ENCODE assay signal across 12 cellular contexts in the genomic region with DNA sequence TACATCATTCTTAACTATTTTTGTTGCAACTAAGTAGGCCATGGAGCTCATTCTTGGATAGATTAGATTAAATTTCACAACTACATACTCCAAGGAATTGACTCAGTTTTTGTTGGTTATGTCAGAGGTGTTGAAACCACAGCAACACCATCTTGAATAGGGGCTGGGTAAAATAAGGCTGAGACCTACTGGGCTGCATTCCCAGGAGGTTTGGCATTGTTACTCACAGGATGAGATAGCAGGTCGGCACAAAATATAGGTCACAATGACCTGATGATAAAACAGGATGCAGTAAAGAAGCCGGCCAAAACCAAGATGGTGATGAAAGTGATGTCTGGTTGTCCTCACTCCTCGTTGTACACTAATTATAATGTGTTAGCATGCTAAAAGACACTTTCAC. TPM values are rescaled to one million over a fixed set of nuclear protein-coding genes. Genes with fewer than 3 reads are reported as not detected.
DNase-seq lines count a peak whose midpoint lies in the region; ATAC-seq and TF ChIP-seq lines count a peak whose summit lies in the region.
"Had no signal": no experiment of that assay in that cellular context is flagged by ENCODE, and none has a peak within 500 bp of the region (broad histone marks: within the 10 kb centered on the region; RNA-seq: fewer than 3 reads in every experiment).

No MANE protein-coding gene starts in this region.

- no peaks in the 10 kb centered on the region for H3K36me3 ChIP-seq in PC-3 (ENCODE audit: low read depth, low read length)
- peaks cover 0 to 27% of the 10 kb centered on the region in 2 experiments for H3K36me3 ChIP-seq in mesenchymal stem cell (ENCODE audit: control insufficient read depth in 1 of 2, insufficient read depth in 2 of 2, low read depth in 1 of 2, low read length in 2 of 2)

- H2BK15ac ChIP-seq in mesenchymal stem cell (ENCODE audit: low read depth, poor library complexity, severe bottlenecking) = no peak overlapping the region

- no TSS peak for BruUV-seq in PC-3 (replicated peaks; lab: Mats Ljungman, UMichigan)

- no peak overlapping the region for H2AFZ ChIP-seq in PC-3 (ENCODE audit: low read length)
- H2AFZ ChIP-seq in mesenchymal stem cell (ENCODE audit: low read depth, low read length) = no peak overlapping the region

- no peaks in the 10 kb centered on the region for H3K27me3 ChIP-seq in PC-3 (ENCODE audit: low read length)
- H3K27me3 ChIP-seq in mesenchymal stem cell (ENCODE audit: control insufficient read depth in 1 of 2, insufficient read depth in 1 of 2, low read length in 2 of 2) = no peaks in the 10 kb centered on the region

- H2AK5ac ChIP-seq in mesenchymal stem cell (ENCODE audit: low read length, severe bottlenecking) = no peak overlapping the region

- no peaks in the 10 kb centered on the region for H3K9me2 ChIP-seq in PC-3 (replicated peaks; ENCODE audit: low read length)

- no peak overlapping the region for H3K27ac ChIP-seq in PC-3 (ENCODE audit: low read length)
- H3K27ac ChIP-seq in mesenchymal stem cell (ENCODE audit: low read length, poor library complexity, severe bottlenecking) = no peak overlapping the region
- H3K27ac ChIP-seq: C4-2B had no signal

- H3K79me1 ChIP-seq in mesenchymal stem cell (replicated peaks; ENCODE audit: low read length, poor library complexity, severe bottlenecking) = no peaks in the 10 kb centered on the region

- no peak overlapping the region for H3K18ac ChIP-seq in mesenchymal stem cell (ENCODE audit: low read depth in 1 of 2, low read length in 2 of 2)

- WGBS in mesenchymal stem cell = 69% methylated on average over 3 of the region's 3 CpGs

- POLR2A ChIA-PET in PC-3 (lab: Charles Lee; ENCODE audit: unreplicated experiment) = interaction anchor here (0.7 kb wide), 1 partner anchor 564 kb away, joined by 3 read pairs; no protein-coding TSS in a partner anchor

- TF ChIP-seq CTCF in PC-3 (conservative IDR thresholded peaks at IDR 0.05; ENCODE audit: low read depth, low read length) = no peak

- no peak overlapping the region for H2BK120ac ChIP-seq in mesenchymal stem cell (ENCODE audit: low read depth, low read length)

- no peak overlapping the region for H3K23ac ChIP-seq in mesenchymal stem cell (ENCODE audit: low read length in 2 of 2)

- intact Hi-C loops in PC-3 (cut with micrococcal nuclease) = no loop called here

- no peaks in the 10 kb centered on the region for H4K20me1 ChIP-seq in PC-3 (ENCODE audit: low read length)

- H3K4me3 ChIP-seq in PC-3 (ENCODE audit: low read length) (no peak overlapping the region), mesenchymal stem cell (ENCODE audit: insufficient read depth in 1 of 2, low read depth in 1 of 2, low read length in 2 of 2) (no peak overlapping the region)

- H3K14ac ChIP-seq in mesenchymal stem cell (ENCODE audit: low read length in 2 of 2) = no peak overlapping the region

- no peak overlapping the region for H3K4ac ChIP-seq in mesenchymal stem cell (ENCODE audit: low read depth in 1 of 2, low read length in 2 of 2)

- CTCF ChIA-PET in PC-3 (lab: Charles Lee) = no interaction called here

- H3K9ac ChIP-seq in PC-3 (ENCODE audit: low read length) (no peak overlapping the region), mesenchymal stem cell (ENCODE audit: low read length) (no peak overlapping the region)

- DNase-seq in AG20443 (ENCODE audit: low spot score) (peak; percentile 44), PC-3 (peak; percentile 70), mesenchymal stem cell (peak; percentile 45), GDM1 (lab: John Stamatoyannopoulos, UW) (no peak), SIG-M5 (lab: John Stamatoyannopoulos, UW) (no peak), midbrain (lab: John Stamatoyannopoulos, UW) (no peak)
- no peak for DNase-seq in activated effector memory CD4-positive, alpha-beta T cell treated with anti-CD3 and anti-CD28 coated beads, Interleukin-2, amount 50 U/mL, for 16 hours
- DNase-seq: activated CD8-positive, alpha-beta memory T cell treated with anti-CD3 and anti-CD28 coated beads, Interleukin-2, amount 50 U/mL, for 48 hours; caudate nucleus; OCI-M1 had no signal

- no peak overlapping the region for H4K8ac ChIP-seq in mesenchymal stem cell (ENCODE audit: low read length)

- no peak overlapping the region for H2BK5ac ChIP-seq in mesenchymal stem cell (ENCODE audit: low read depth, low read length, poor library complexity, severe bottlenecking)

- no peak overlapping the region for H3K4me2 ChIP-seq in PC-3 (ENCODE audit: low read length)
- no peak overlapping the region for H3K4me2 ChIP-seq in mesenchymal stem cell (ENCODE audit: low read length, poor library complexity, severe bottlenecking)

- no peak overlapping the region for H4K91ac ChIP-seq in mesenchymal stem cell (ENCODE audit: low read length)

- no peaks in the 10 kb centered on the region for H3K79me2 ChIP-seq in PC-3 (ENCODE audit: low read length)

- H3F3A ChIP-seq in PC-3 (ENCODE audit: low read length, unreplicated experiment) = no peaks in the 10 kb centered on the region

- H3K9me3 ChIP-seq in PC-3 (ENCODE audit: low read length) = no peaks in the 10 kb centered on the region
- H3K9me3 ChIP-seq in mesenchymal stem cell (ENCODE audit: control insufficient read depth, low read length) = no peaks in the 10 kb centered on the region

- H2BK12ac ChIP-seq in mesenchymal stem cell (ENCODE audit: low read length in 2 of 2) = no peak overlapping the region

- peak; percentile 53 for ATAC-seq in PC-3
- peak; percentile 37 for ATAC-seq in esophagus mucosa

- H3K4me1 ChIP-seq in PC-3 (ENCODE audit: insufficient read depth, low read length) (peaks cover 12% of the 10 kb centered on the region), mesenchymal stem cell (ENCODE audit: control insufficient read depth, insufficient read depth, low read depth, low read length) (peaks cover 6% of the 10 kb centered on the region)

RNA-seq across cellular contexts. Expression of a gene that starts 20.9 kb away (rescaled TPM):
- total RNA-seq in PC-3 (2014; rRNA removed) (2.3 and 18.1 TPM in 2 replicates), esophagus mucosa (15.2 TPM)
- 6.5 TPM for polyA plus RNA-seq in mesenchymal stem cell (2013, experiment 1 of 2)
- 7.1 TPM for polyA plus RNA-seq in mesenchymal stem cell (2013, experiment 2 of 2)

RNA-seq across cellular contexts. Expression of a gene that starts 21.0 kb away (rescaled TPM):
- total RNA-seq in PC-3 (2014; rRNA removed) = 27.8 and 41.6 TPM in 2 replicates
- 6.0 TPM for total RNA-seq in esophagus mucosa
- polyA plus RNA-seq in mesenchymal stem cell (2013, experiment 1 of 2) = 2.1 TPM
- 2.5 TPM for polyA plus RNA-seq in mesenchymal stem cell (2013, experiment 2 of 2)

Comparison
In these comparisons a context has a peak if more than half of its experiments do, and no peak if none do; other contexts are left out.
1. DNase-seq: peak in AG20443 (single experiment), PC-3 (single experiment) and mesenchymal stem cell (single experiment); none in GDM1 (single experiment), SIG-M5 (single experiment), midbrain (single experiment) and activated effector memory CD4-positive, alpha-beta T cell treated with anti-CD3 and anti-CD28 coated beads, Interleukin-2, amount 50 U/mL, for 16 hours (single experiment).